1 cellular context compared by ENCODE assay signal in the genomic region with DNA sequence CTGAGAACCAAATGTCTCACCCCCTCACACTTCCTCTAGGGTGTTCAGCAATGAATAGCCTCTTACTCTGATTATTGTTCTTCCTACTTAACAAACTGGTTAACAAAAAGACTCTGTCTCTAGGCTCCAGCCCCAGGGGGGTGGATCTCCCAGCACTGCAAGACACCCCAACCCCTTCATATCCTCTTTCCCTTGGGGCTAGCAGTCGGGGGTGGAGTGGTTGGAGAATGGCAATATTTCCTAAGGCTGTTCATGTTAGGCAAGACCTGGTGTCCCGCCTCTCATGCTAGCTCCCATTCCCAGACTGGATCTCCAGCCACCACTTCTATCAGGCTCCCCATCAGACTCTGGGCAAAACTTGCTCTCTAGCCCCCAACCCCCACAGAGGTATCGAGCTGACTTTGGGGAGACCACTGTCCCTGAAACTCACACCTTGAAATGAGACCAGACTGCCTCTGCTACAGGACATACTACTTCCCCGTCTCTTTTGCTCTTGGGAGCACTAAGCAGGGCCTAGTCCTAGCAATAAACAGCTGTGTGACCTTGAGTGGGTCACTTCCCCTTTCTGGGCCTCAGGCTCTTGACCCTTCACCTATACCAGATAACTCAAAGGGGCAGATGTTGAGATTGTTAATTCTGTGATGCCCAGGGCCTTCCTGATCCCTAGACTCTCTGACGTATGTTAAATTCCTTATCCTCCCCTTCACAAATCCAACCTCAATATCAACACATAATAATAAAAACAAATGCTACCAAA.
A peak's percentile ranks its signal among the peaks of the same experiment; 100 is the strongest.
TF ChIP-seq lines count a peak whose summit lies in the region.

No MANE protein-coding gene starts in this region.

TF ChIP-seq in K562, 482 proteins besides CTCF, POLR2A, EP300 and RAD21 (continued from another document):
- TF ChIP-seq, protein P1, sequence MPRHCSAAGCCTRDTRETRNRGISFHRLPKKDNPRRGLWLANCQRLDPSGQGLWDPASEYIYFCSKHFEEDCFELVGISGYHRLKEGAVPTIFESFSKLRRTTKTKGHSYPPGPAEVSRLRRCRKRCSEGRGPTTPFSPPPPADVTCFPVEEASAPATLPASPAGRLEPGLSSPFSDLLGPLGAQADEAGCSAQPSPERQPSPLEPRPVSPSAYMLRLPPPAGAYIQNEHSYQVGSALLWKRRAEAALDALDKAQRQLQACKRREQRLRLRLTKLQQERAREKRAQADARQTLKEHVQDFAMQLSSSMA (CRISPR knock-in tag; IDR thresholded peaks at IDR 0.05) = no peak
- TF ChIP-seq ARNT (IDR thresholded peaks at IDR 0.05) (no peak), ZBED1 (IDR thresholded peaks at IDR 0.05) (no peak), NFYB (IDR thresholded peaks at IDR 0.05; ENCODE audit: extremely low read depth, insufficient read length) (no peak), RNF219 (CRISPR knock-in tag; IDR thresholded peaks at IDR 0.05) (no peak), ZNF347 (CRISPR knock-in tag; IDR thresholded peaks at IDR 0.05; ENCODE audit: low read depth) (no peak), KDM1A (IDR thresholded peaks at IDR 0.05) (0 out of 4 replicates have a peak, but pooled peaks of 1 of the 2 experiments have one; percentile 19), FOXK1 (CRISPR knock-in tag; IDR thresholded peaks at IDR 0.05; ENCODE audit: borderline replicate concordance) (no peak)
